Comparison of ENCODE assay signal across 11 cellular contexts in genomic region chr5:139131881-139132480, GRCh38.
A peak's percentile ranks its signal among the peaks of the same experiment; 100 is the strongest.
DNase-seq lines count a peak whose midpoint lies in the region; ATAC-seq, FAIRE-seq and TF ChIP-seq lines count a peak whose summit lies in the region.
"Had no signal": no experiment of that assay in that cellular context is flagged by ENCODE, and none has a peak within 500 bp of the region (broad histone marks: within the 10 kb centered on the region; RNA-seq: fewer than 3 reads in every experiment).

No MANE protein-coding gene starts in this region.

- H3K4me3 Mint-ChIP-seq in activated T-helper 1 cell treated with anti-CD3 and anti-CD28 coated beads, Interleukin-12 subunit alpha, Interleukin-12 subunit beta, Interleukin-2, Interleukin-4 antibody, amounts not matched to agents 30 ng/mL and 10 ng/mL and 1 ng/mL, durations not matched to agents 14 hours and 24 hours and 36 hours, result no peak overlapping the region
- no peak overlapping the region for H3K4me3 Mint-ChIP-seq in activated T-cell treated with anti-CD3 and anti-CD28 coated beads, Interleukin-2, amount 50 U/mL, for 4 hours

- TF ChIP-seq CTCF in left lung (IDR thresholded peaks at IDR 0.05) (no peak), smooth muscle cell (IDR thresholded peaks at IDR 0.05; ENCODE audit: borderline replicate concordance, insufficient read depth, poor library complexity, severe bottlenecking) (no peak)

- peak overlapping the region; percentile 59 for H3K4me2 ChIP-seq in smooth muscle cell

- H3K27me3 ChIP-seq in left lung (no peaks in the 10 kb centered on the region), smooth muscle cell (ENCODE audit: low read depth) (no peaks in the 10 kb centered on the region), small intestine (ENCODE audit: control insufficient read depth in 2 of 2, insufficient read depth in 2 of 2, low read length in 2 of 2) (no peaks in the 10 kb centered on the region)

- ATAC-seq in left lung (peak; percentile 27), HG03571 (IDR thresholded peaks at IDR 0.05; ENCODE audit: unreplicated experiment) (no peak)
- ATAC-seq in activated T-cell treated with anti-CD3 and anti-CD28 coated beads, Interleukin-2, amount 50 U/mL, for 4 hours, result no peak

- DNase-seq in MV-4-11 (lab: John Stamatoyannopoulos, UW) (peak; percentile 21), cerebellum (ENCODE audit: low spot score) (peak; percentile 43), left lung (no peak), smooth muscle cell (lab: John Stamatoyannopoulos, UW; ENCODE audit: unreplicated experiment) (no peak), small intestine (no peak)
- no peak for DNase-seq in activated T-helper 1 cell treated with anti-CD3 and anti-CD28 coated beads, Interleukin-12 subunit alpha, Interleukin-12 subunit beta, Interleukin-2, Interleukin-4 antibody, amounts not matched to agents 30 ng/mL and 10 ng/mL and 1 ng/mL, durations not matched to agents 14 hours and 24 hours and 36 hours (ENCODE audit: low spot score)
- no peak for DNase-seq in activated T-cell treated with anti-CD3 and anti-CD28 coated beads, Interleukin-2, amount 50 U/mL, for 4 hours
- DNase-seq: NCI-H2029 had no signal

- H3K9me3 ChIP-seq in left lung, result no peaks in the 10 kb centered on the region
- no peaks in the 10 kb centered on the region for H3K9me3 ChIP-seq in smooth muscle cell (replicated peaks; ENCODE audit: low read depth)
- no peaks in the 10 kb centered on the region for H3K9me3 ChIP-seq in small intestine (ENCODE audit: control insufficient read depth, low read depth)

- intact Hi-C loops in left lung (cut with DNase I), result no loop called here
- intact Hi-C loops in activated T-helper 1 cell treated with anti-CD3 and anti-CD28 coated beads, Interleukin-12 subunit alpha, Interleukin-12 subunit beta, Interleukin-2, Interleukin-4 antibody, amounts not matched to agents 30 ng/mL and 10 ng/mL and 1 ng/mL, durations not matched to agents 14 hours and 24 hours and 36 hours (cut with micrococcal nuclease), result no loop called here

- H3K4me3 ChIP-seq in left lung, result no peak overlapping the region
- no peak overlapping the region for H3K4me3 ChIP-seq in smooth muscle cell
- no peak overlapping the region for H3K4me3 ChIP-seq in small intestine (ENCODE audit: low read depth in 1 of 2, low read length in 2 of 2)

- peaks cover 9 to 25% of the 10 kb centered on the region in 2 donors for H3K4me1 ChIP-seq in left lung
- peaks cover 12% of the 10 kb centered on the region for H3K4me1 ChIP-seq in smooth muscle cell (ENCODE audit: low read depth)
- H3K4me1 ChIP-seq in small intestine (ENCODE audit: control insufficient read depth in 2 of 2, insufficient read depth in 1 of 2, low read depth in 1 of 2, low read length in 1 of 2), result peaks cover 0 to 2% of the 10 kb centered on the region in 2 donors

- peaks cover under 1% of the 10 kb centered on the region for H3K36me3 Mint-ChIP-seq in activated T-helper 1 cell treated with anti-CD3 and anti-CD28 coated beads, Interleukin-12 subunit alpha, Interleukin-12 subunit beta, Interleukin-2, Interleukin-4 antibody, amounts not matched to agents 30 ng/mL and 10 ng/mL and 1 ng/mL, durations not matched to agents 14 hours and 24 hours and 36 hours (ENCODE audit: low read depth)
- H3K36me3 Mint-ChIP-seq in activated T-cell treated with anti-CD3 and anti-CD28 coated beads, Interleukin-2, amount 50 U/mL, for 4 hours (ENCODE audit: insufficient read depth), result peaks cover 10% of the 10 kb centered on the region

- no peaks in the 10 kb centered on the region for H3F3A ChIP-seq in smooth muscle cell (ENCODE audit: low read depth)

- peaks cover 48% of the 10 kb centered on the region for H4K20me1 ChIP-seq in smooth muscle cell (ENCODE audit: low read depth)

- H3K27me3 Mint-ChIP-seq in activated T-helper 1 cell treated with anti-CD3 and anti-CD28 coated beads, Interleukin-12 subunit alpha, Interleukin-12 subunit beta, Interleukin-2, Interleukin-4 antibody, amounts not matched to agents 30 ng/mL and 10 ng/mL and 1 ng/mL, durations not matched to agents 14 hours and 24 hours and 36 hours (ENCODE audit: insufficient read depth), result no peaks in the 10 kb centered on the region
- no peaks in the 10 kb centered on the region for H3K27me3 Mint-ChIP-seq in activated T-cell treated with anti-CD3 and anti-CD28 coated beads, Interleukin-2, amount 50 U/mL, for 4 hours (ENCODE audit: low read depth)

- H3K36me3 ChIP-seq in left lung, result peaks cover 0 to 7% of the 10 kb centered on the region in 2 donors
- no peaks in the 10 kb centered on the region for H3K36me3 ChIP-seq in smooth muscle cell (ENCODE audit: low read depth)
- peaks cover 0 to 3% of the 10 kb centered on the region in 2 donors for H3K36me3 ChIP-seq in small intestine (ENCODE audit: control insufficient read depth in 2 of 2, insufficient read depth in 2 of 2, low read length in 2 of 2)

- H3K27ac ChIP-seq in left lung, result peak overlapping the region; percentile 48 to 58
- H3K27ac ChIP-seq in smooth muscle cell (ENCODE audit: low read depth), result peak overlapping the region; percentile 76
- peak overlapping the region in 1 of 2 donors; percentile 60 for H3K27ac ChIP-seq in small intestine (ENCODE audit: low read depth in 1 of 2, low read length in 1 of 2)
- H3K27ac ChIP-seq: RWPE1 had no signal

- H3K4me1 Mint-ChIP-seq in activated T-helper 1 cell treated with anti-CD3 and anti-CD28 coated beads, Interleukin-12 subunit alpha, Interleukin-12 subunit beta, Interleukin-2, Interleukin-4 antibody, amounts not matched to agents 30 ng/mL and 10 ng/mL and 1 ng/mL, durations not matched to agents 14 hours and 24 hours and 36 hours (ENCODE audit: low read depth), result no peaks in the 10 kb centered on the region
- no peaks in the 10 kb centered on the region for H3K4me1 Mint-ChIP-seq in activated T-cell treated with anti-CD3 and anti-CD28 coated beads, Interleukin-2, amount 50 U/mL, for 4 hours (ENCODE audit: low read depth)

- peak overlapping the region; percentile 6 for H3K9ac ChIP-seq in smooth muscle cell (ENCODE audit: low read depth)

- H3K27ac Mint-ChIP-seq in activated T-helper 1 cell treated with anti-CD3 and anti-CD28 coated beads, Interleukin-12 subunit alpha, Interleukin-12 subunit beta, Interleukin-2, Interleukin-4 antibody, amounts not matched to agents 30 ng/mL and 10 ng/mL and 1 ng/mL, durations not matched to agents 14 hours and 24 hours and 36 hours, result no peak overlapping the region

- peak overlapping the region; percentile 57 for H2AFZ ChIP-seq in smooth muscle cell (ENCODE audit: low read depth)

- FAIRE-seq in small intestine (lab: Jason Lieb, UNC), result no peak
- FAIRE-seq: endothelial cell of umbilical vein had no signal

- 75% methylated on average over 3 of the region's 3 CpGs for WGBS in smooth muscle cell (ENCODE audit: low lambda C conversion rate)
- 57 to 74% (median 70%) methylated on average over 3 of the region's 3 CpGs for WGBS in small intestine, 3 donors

- no peaks in the 10 kb centered on the region for H3K9me3 Mint-ChIP-seq in activated T-helper 1 cell treated with anti-CD3 and anti-CD28 coated beads, Interleukin-12 subunit alpha, Interleukin-12 subunit beta, Interleukin-2, Interleukin-4 antibody, amounts not matched to agents 30 ng/mL and 10 ng/mL and 1 ng/mL, durations not matched to agents 14 hours and 24 hours and 36 hours
- no peaks in the 10 kb centered on the region for H3K9me3 Mint-ChIP-seq in activated T-cell treated with anti-CD3 and anti-CD28 coated beads, Interleukin-2, amount 50 U/mL, for 4 hours

- H3K79me2 ChIP-seq in smooth muscle cell (ENCODE audit: low read depth), result peaks cover 30% of the 10 kb centered on the region

Comparison
In these comparisons a context has a peak if more than half of its experiments do, and no peak if none do; other contexts are left out.
1. DNase-seq: peak in MV-4-11 (single experiment) and cerebellum (single experiment); none in left lung (0 of 2), smooth muscle cell (single experiment), small intestine (single experiment), activated T-helper 1 cell treated with anti-CD3 and anti-CD28 coated beads, Interleukin-12 subunit alpha, Interleukin-12 subunit beta, Interleukin-2, Interleukin-4 antibody, amounts not matched to agents 30 ng/mL and 10 ng/mL and 1 ng/mL, durations not matched to agents 14 hours and 24 hours and 36 hours (single experiment) and activated T-cell treated with anti-CD3 and anti-CD28 coated beads, Interleukin-2, amount 50 U/mL, for 4 hours (single experiment).